ENCODE assay signal across 10 cellular contexts in the genomic region with DNA sequence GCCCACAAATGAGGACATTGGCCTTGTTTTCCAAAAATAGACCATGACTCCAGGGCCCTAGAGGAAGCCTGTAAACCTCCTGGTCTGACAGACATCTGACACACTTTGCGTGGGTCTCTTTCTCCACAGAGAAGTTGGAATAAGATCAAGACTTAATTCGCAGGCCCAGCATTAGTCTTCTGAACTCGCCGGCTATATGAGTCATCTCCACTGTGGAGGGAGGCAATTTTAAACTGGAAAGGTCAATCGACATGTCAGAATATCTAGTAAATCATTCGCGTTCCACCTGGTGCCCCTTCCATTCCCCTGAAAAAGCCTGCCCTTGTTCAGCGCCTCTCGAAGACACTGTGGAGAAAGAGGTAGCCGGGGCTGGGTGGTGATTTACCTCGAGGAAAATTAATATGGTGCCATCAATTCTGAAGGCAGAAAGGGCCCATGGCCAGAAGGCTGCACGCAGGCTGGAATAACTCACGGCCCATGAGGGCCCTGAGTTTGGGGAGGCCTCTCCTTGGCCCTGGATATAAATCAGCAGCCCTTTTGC.
DNase-seq lines count a peak whose midpoint lies in the region; ATAC-seq and TF ChIP-seq lines count a peak whose summit lies in the region.
"Had no signal": no experiment of that assay in that cellular context is flagged by ENCODE, and none has a peak within 500 bp of the region (broad histone marks: within the 10 kb centered on the region; RNA-seq: fewer than 3 reads in every experiment).

No MANE protein-coding gene starts in this region.

- no peaks in the 10 kb centered on the region for H3K9me3 Mint-ChIP-seq in osteocyte (ENCODE audit: unreplicated experiment)

- no peak overlapping the region for H3K4me3 ChIP-seq in epithelial cell of proximal tubule (ENCODE audit: low read depth, low read length)

- H3K36me3 Mint-ChIP-seq in osteocyte (ENCODE audit: unreplicated experiment) = peaks cover 11% of the 10 kb centered on the region

- peak overlapping the region; percentile 92 for H3K27ac Mint-ChIP-seq in osteocyte (ENCODE audit: unreplicated experiment)

- TF ChIP-seq CTCF in epithelial cell of proximal tubule (conservative IDR thresholded peaks at IDR 0.05; ENCODE audit: low read depth, low read length) (no peak), osteocyte (IDR thresholded peaks at IDR 0.05) (no peak)

- ATAC-seq in GM19395 (IDR thresholded peaks at IDR 0.05; ENCODE audit: unreplicated experiment) (no peak), GM19035 (IDR thresholded peaks at IDR 0.05; ENCODE audit: unreplicated experiment) (no peak)

- peaks cover 74% of the 10 kb centered on the region for H3K4me1 Mint-ChIP-seq in osteocyte (ENCODE audit: unreplicated experiment)

- H3K27me3 Mint-ChIP-seq in osteocyte (ENCODE audit: unreplicated experiment) = no peaks in the 10 kb centered on the region

- no peak overlapping the region for H3K4me3 Mint-ChIP-seq in osteocyte (ENCODE audit: unreplicated experiment)

- DNase-seq in COLO829 (ENCODE audit: low spot score) (peak; percentile 89), MV-4-11 (lab: John Stamatoyannopoulos, UW) (peak; percentile 46), epithelial cell of proximal tubule (ENCODE audit: low read depth) (peak; percentile 60), osteocyte (ENCODE audit: extremely low spot score, unreplicated experiment) (no peak), T-helper 9 cell (no peak)
- no peak for DNase-seq in stimulated activated CD4-positive, alpha-beta T cell treated with anti-CD3 and anti-CD28 coated beads, Interleukin-4, amount 100 ng/mL, for 1 hour
- DNase-seq: activated CD8-positive, alpha-beta memory T cell treated with anti-CD3 and anti-CD28 coated beads, Interleukin-2, amount 50 U/mL, for 48 hours; H7 had no signal

Comparison
In these comparisons a context has a peak if more than half of its experiments do, and no peak if none do; other contexts are left out.
1. DNase-seq: peak in COLO829 (single experiment), MV-4-11 (single experiment) and epithelial cell of proximal tubule (single experiment); none in osteocyte (single experiment), stimulated activated CD4-positive, alpha-beta T cell treated with anti-CD3 and anti-CD28 coated beads, Interleukin-4, amount 100 ng/mL, for 1 hour (single experiment) and T-helper 9 cell (single experiment).